In genomic region chr3:158744567-158745288, GRCh38 we compare ENCODE assay signal across 25 cellular contexts. TPM values are rescaled to one million over a fixed set of nuclear protein-coding genes. Genes with fewer than 3 reads are reported as not detected.
"Had no signal": no experiment of that assay in that cellular context is flagged by ENCODE, and none has a peak within 500 bp of the region (broad histone marks: within the 10 kb centered on the region; RNA-seq: fewer than 3 reads in every experiment).

No MANE protein-coding gene starts in this region.

- ATAC-seq: naive thymus-derived CD8-positive, alpha-beta T cell; pancreas; right cardiac atrium; stimulated activated effector memory CD8-positive, alpha-beta T cell treated with anti-CD3 and anti-CD28 coated beads, Interleukin-12 subunit alpha, Interleukin-12 subunit beta, amount 100 ng/mL, for 72 hours; upper lobe of right lung had no signal

- DNase-seq: hippocampal formation; kidney; left ventricle myocardium inferior; mesendoderm; midbrain; naive thymus-derived CD8-positive, alpha-beta T cell; nucleus accumbens; pancreas; posterior cingulate gyrus; retina; right cardiac atrium; sigmoid colon; small intestine; spleen; stimulated activated CD4-positive, alpha-beta T cell treated with anti-CD3 and anti-CD28 coated beads, Interleukin-4, amount 100 ng/mL, for 24 hours; stimulated activated naive CD4-positive, alpha-beta T cell; tibial artery; trophoblast cell; upper lobe of right lung had no signal

- H3K36me3 ChIP-seq: pancreas, prostate gland, suprapubic skin, upper lobe of right lung had no signal

- H3K27me3 ChIP-seq: pancreas, sigmoid colon, spleen, suprapubic skin, tibial artery, upper lobe of right lung had no signal

- FAIRE-seq: kidney, pancreas, small intestine, urothelium cell line had no signal

- H3K9me3 ChIP-seq: left ventricle myocardium inferior, pancreas, prostate gland, sigmoid colon, spleen, suprapubic skin, thoracic aorta, tibial artery, upper lobe of right lung had no signal

- H3K27ac ChIP-seq: left ventricle myocardium inferior, pancreas, prostate gland, sigmoid colon, spleen, suprapubic skin, thoracic aorta, tibial artery, upper lobe of right lung had no signal

- H3K4me1 ChIP-seq: left ventricle myocardium inferior, pancreas, prostate gland had no signal

- H3K4me3 ChIP-seq: left ventricle myocardium inferior, lung, pancreas, prostate gland, sigmoid colon, spleen, suprapubic skin, thoracic aorta, tibial artery, upper lobe of right lung had no signal

RNA-seq across cellular contexts. Expression of gene RARRES1, which starts 12.5 kb away (rescaled TPM):
- total RNA-seq: naive thymus-derived CD8-positive, alpha-beta T cell had no signal
- polyA plus RNA-seq: naive thymus-derived CD8-positive, alpha-beta T cell had no signal
